13 cellular contexts compared by ENCODE assay signal in the genomic region with DNA sequence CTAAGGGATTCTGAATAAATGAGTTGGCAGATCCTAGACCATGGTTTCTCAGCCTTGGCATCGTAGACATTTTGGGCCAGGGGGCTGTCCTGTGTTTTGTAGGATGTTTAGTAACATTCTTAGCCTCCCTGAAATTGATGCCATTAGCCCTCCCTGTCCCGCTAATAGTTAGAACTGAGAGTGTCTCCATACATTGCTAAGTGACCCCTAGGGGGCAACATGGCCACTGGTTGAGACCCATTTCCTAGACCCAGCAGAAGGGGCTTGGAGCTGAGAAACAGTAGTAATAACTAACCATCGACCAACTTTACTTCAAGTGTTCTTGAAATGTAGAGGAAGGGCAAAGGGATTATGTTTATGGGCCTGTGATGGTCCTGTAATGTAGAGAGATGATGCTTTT. TPM values are rescaled to one million over a fixed set of nuclear protein-coding genes. Genes with fewer than 3 reads are reported as not detected.
DNase-seq lines count a peak whose midpoint lies in the region; ATAC-seq, FAIRE-seq and TF ChIP-seq lines count a peak whose summit lies in the region.
"Had no signal": no experiment of that assay in that cellular context is flagged by ENCODE, and none has a peak within 500 bp of the region (broad histone marks: within the 10 kb centered on the region; RNA-seq: fewer than 3 reads in every experiment).

No MANE protein-coding gene starts in this region.

- H3K4me3 ChIP-seq in GM23248 = no peak overlapping the region
- H3K4me3 ChIP-seq: esophagus muscularis mucosa, pancreas, thoracic aorta had no signal

- intact Hi-C loops in left colon (cut with DNase I, micrococcal nuclease) = no loop called here

- POLR2A ChIA-PET in WTC11 (lab: Charles Lee) = no interaction called here

- peaks cover 26% of the 10 kb centered on the region for H3F3A ChIP-seq in GM23248 (ENCODE audit: insufficient read depth)

- peak; percentile 86 for ATAC-seq in WTC11
- ATAC-seq in left colon = no peak
- no peak for ATAC-seq in HG02938 (IDR thresholded peaks at IDR 0.05; ENCODE audit: unreplicated experiment)
- ATAC-seq: activated CD8-positive, alpha-beta memory T cell treated with anti-CD3 and anti-CD28 coated beads, Interleukin-2, amount 10 ng/mL, durations not matched to agents 7 days and 5 days; pancreas had no signal

- H3K79me2 ChIP-seq in GM23248 (ENCODE audit: insufficient read depth) = peaks cover 99% of the 10 kb centered on the region

- peaks cover 5% of the 10 kb centered on the region for H3K9me3 Mint-ChIP-seq in WTC11

- no peaks in the 10 kb centered on the region for H3K9me3 ChIP-seq in GM23248 (ENCODE audit: low read depth)
- H3K9me3 ChIP-seq: esophagus muscularis mucosa, pancreas, thoracic aorta had no signal

- peaks cover 8% of the 10 kb centered on the region; the same call in 1 of the 2 replicates for H3K36me3 ChIP-seq in GM23248 (ENCODE audit: low read depth)
- H3K36me3 ChIP-seq: thoracic aorta had no signal

- H3K9ac ChIP-seq in GM23248 = no peak overlapping the region

- peaks cover 19% of the 10 kb centered on the region for H4K20me1 ChIP-seq in GM23248 (ENCODE audit: insufficient read depth)

- no peak overlapping the region for H3K27ac ChIP-seq in GM23248
- H3K27ac ChIP-seq: esophagus muscularis mucosa, pancreas, thoracic aorta had no signal

- peaks cover 55% of the 10 kb centered on the region for H3K4me1 ChIP-seq in GM23248 (ENCODE audit: insufficient read depth)

- no peak overlapping the region for H3K27ac Mint-ChIP-seq in WTC11

- no peaks in the 10 kb centered on the region for H3K9me2 ChIP-seq in GM23248 (ENCODE audit: insufficient read depth)

- TF ChIP-seq CTCF in D721Med (IDR thresholded peaks at IDR 0.05; ENCODE audit: insufficient read depth, missing control alignments) = peak; percentile 21
- TF ChIP-seq CTCF in WTC11 (IDR thresholded peaks at IDR 0.05) = peak; percentile 53

- 96 to 98% methylated on average over 3 of the region's 3 CpGs for WGBS in GM23248 (ENCODE audit: low coverage in 1 of 2, low lambda C conversion rate in 2 of 2, missing lambda C conversion rate in 2 of 2), 2 experiments

- in situ Hi-C loops in GM23248 (cut with MboI) = no loop called here

- H3K36me3 Mint-ChIP-seq in WTC11 = peaks cover 14% of the 10 kb centered on the region

- no peaks in the 10 kb centered on the region for H3K27me3 ChIP-seq in GM23248 (replicated peaks; ENCODE audit: insufficient read depth)
- H3K27me3 ChIP-seq: esophagus muscularis mucosa, pancreas had no signal

- H3K4me3 Mint-ChIP-seq in WTC11 = no peak overlapping the region
- H3K4me3 Mint-ChIP-seq: activated CD8-positive, alpha-beta memory T cell treated with anti-CD3 and anti-CD28 coated beads, Interleukin-2, amount 10 ng/mL, durations not matched to agents 7 days and 5 days had no signal

- CTCF ChIA-PET in WTC11 (lab: Charles Lee) = interaction anchor here (0.6 to 3.3 kb wide), 23 partner anchors 9 to 485 kb away, joined by 3 to 36 read pairs (median 3); no protein-coding TSS in a partner anchor

- no peak overlapping the region for H3K4me2 ChIP-seq in GM23248 (ENCODE audit: unreplicated experiment)

- no peak overlapping the region for H2AFZ ChIP-seq in GM23248

- H3K27me3 Mint-ChIP-seq in WTC11 (ENCODE audit: low read depth) = no peaks in the 10 kb centered on the region
- H3K27me3 Mint-ChIP-seq: activated CD8-positive, alpha-beta memory T cell treated with anti-CD3 and anti-CD28 coated beads, Interleukin-2, amount 10 ng/mL, durations not matched to agents 7 days and 5 days had no signal

- peaks cover 69% of the 10 kb centered on the region for H3K4me1 Mint-ChIP-seq in WTC11

- DNase-seq in D721Med (ENCODE audit: insufficient read length, low spot score) (no peak), GM18507 (ENCODE audit: extremely low spot score, insufficient read length, low read depth) (no peak), WTC11 (ENCODE audit: low spot score) (peak; percentile 33), iPS-NIHi7 (ENCODE audit: extremely low spot score) (peak; percentile 50), left colon (no peak), GM23248 (no peak)
- DNase-seq: activated CD8-positive, alpha-beta memory T cell treated with anti-CD3 and anti-CD28 coated beads, Interleukin-2, amount 10 ng/mL, durations not matched to agents 7 days and 5 days; NCI-H510A; pancreas had no signal

- FAIRE-seq in D721Med (lab: Jason Lieb, UNC) (no peak), GM18507 (lab: Jason Lieb, UNC) (peak; percentile 50)
- FAIRE-seq: H54, pancreas had no signal

TF ChIP-seq in WTC11, 78 proteins besides CTCF, POLR2A, EP300 and RAD21:
- TF ChIP-seq KAT7 (CRISPR knock-in tag; IDR thresholded peaks at IDR 0.05; ENCODE audit: borderline replicate concordance) = no peak
- no peak for TF ChIP-seq SMAD3 (CRISPR knock-in tag; IDR thresholded peaks at IDR 0.05; ENCODE audit: borderline replicate concordance)
- TF ChIP-seq ZNF671 (CRISPR knock-in tag; IDR thresholded peaks at IDR 0.05) = no peak
- TF ChIP-seq GABPB1 (CRISPR knock-in tag; IDR thresholded peaks at IDR 0.05) = no peak
- TF ChIP-seq NR3C1 (CRISPR knock-in tag; conservative IDR thresholded peaks at IDR 0.05; ENCODE audit: low read depth) = no peak
- TF ChIP-seq RORB (CRISPR knock-in tag; IDR thresholded peaks at IDR 0.05) = no peak
- no peak for TF ChIP-seq GTF2I (CRISPR knock-in tag; conservative IDR thresholded peaks at IDR 0.05)
- no peak for TF ChIP-seq CBFB (CRISPR knock-in tag; IDR thresholded peaks at IDR 0.05; ENCODE audit: low read depth)
- no peak for TF ChIP-seq ESRRA (CRISPR knock-in tag; IDR thresholded peaks at IDR 0.05; ENCODE audit: borderline replicate concordance)
- no peak for TF ChIP-seq ZNF121 (CRISPR knock-in tag; IDR thresholded peaks at IDR 0.05)

RNA-seq across cellular contexts. Expression of a gene that starts 40.8 kb away (rescaled TPM):
- total RNA-seq in WTC11 (2021) (114 to 118 TPM (median 117 TPM) in 3 replicates), left colon (100 to 1,000 TPM in 1 of 2 donors, 10 to 100 TPM in 1; 67.6 to 101 TPM)
- total RNA-seq in GM23248 (2014; rRNA removed; shearing (Covaris generic)) = 87.2 and 131 TPM in 2 replicates
- polyA plus RNA-seq in GM23248 (2016; fragmentation: Nextera tagmentation; extraction: Ambion mirVana) = 52.5 and 54.3 TPM in 2 replicates

Comparison
In these comparisons a context has a peak if more than half of its experiments do, and no peak if none do; other contexts are left out.
1. DNase-seq: peak in WTC11 (single experiment) and iPS-NIHi7 (single experiment); none in D721Med (single experiment), GM18507 (single experiment), left colon (0 of 2) and GM23248 (single experiment).